ENCODE assay signal across 25 cellular contexts in genomic region chr17:44134752-44135568, GRCh38. TPM values are rescaled to one million over a fixed set of nuclear protein-coding genes. Genes with fewer than 3 reads are reported as not detected.
DNase-seq lines count a peak whose midpoint lies in the region; ATAC-seq and TF ChIP-seq lines count a peak whose summit lies in the region.
"Had no signal": no experiment of that assay in that cellular context is flagged by ENCODE, and none has a peak within 500 bp of the region (broad histone marks: within the 10 kb centered on the region; RNA-seq: fewer than 3 reads in every experiment).

No MANE protein-coding gene starts in this region.

- peak overlapping the region; percentile 50; the same call in 1 of the 3 replicates for H2BK15ac ChIP-seq in IMR-90 (ENCODE audit: low read depth, low read length)

- no peaks in the 10 kb centered on the region for H3K36me3 Mint-ChIP-seq in WTC11
- H3K36me3 Mint-ChIP-seq in neural progenitor cell = no peaks in the 10 kb centered on the region
- H3K36me3 Mint-ChIP-seq in naive thymus-derived CD8-positive, alpha-beta T cell = no peaks in the 10 kb centered on the region
- H3K36me3 Mint-ChIP-seq: CD4-positive, alpha-beta memory T cell; T-cell had no signal

- no peak overlapping the region for H3K18ac ChIP-seq in IMR-90 (ENCODE audit: low read depth, low read length)

- H3K27ac Mint-ChIP-seq in WTC11 = no peak overlapping the region
- no peak overlapping the region for H3K27ac Mint-ChIP-seq in neural progenitor cell
- H3K27ac Mint-ChIP-seq in naive thymus-derived CD8-positive, alpha-beta T cell = no peak overlapping the region
- H3K27ac Mint-ChIP-seq: CD4-positive, alpha-beta memory T cell; T-cell had no signal

- H3K4me2 ChIP-seq in IMR-90 (ENCODE audit: low read depth, low read length) (no peak overlapping the region), neural progenitor cell (no peak overlapping the region)

- H3K27me3 Mint-ChIP-seq in WTC11 (ENCODE audit: low read depth) = no peaks in the 10 kb centered on the region; the same call in 1 of the 2 replicates
- H3K27me3 Mint-ChIP-seq in neural progenitor cell (ENCODE audit: insufficient read depth, low read depth) = peaks cover 8% of the 10 kb centered on the region
- peaks cover 0 to 15% (median 5%) of the 10 kb centered on the region in 5 donors for H3K27me3 Mint-ChIP-seq in naive thymus-derived CD8-positive, alpha-beta T cell

- H3K4me3 ChIP-seq in IMR-90 (ENCODE audit: insufficient read depth, low read depth, low read length) (no peak overlapping the region), neural progenitor cell (no peak overlapping the region)
- H3K4me3 ChIP-seq: MG63, SJCRH30 had no signal

- POLR2A ChIA-PET in IMR-90 (lab: Charles Lee; ENCODE audit: unreplicated experiment) = no interaction called here
- POLR2A ChIA-PET in WTC11 (lab: Charles Lee) = no interaction called here
- POLR2A ChIA-PET in naive thymus-derived CD8-positive, alpha-beta T cell (lab: Charles Lee) = no interaction called here

- no peak overlapping the region for H3K56ac ChIP-seq in IMR-90 (ENCODE audit: extremely low read depth, insufficient read depth, low read length)

- no peak overlapping the region for H2BK120ac ChIP-seq in IMR-90 (ENCODE audit: low read depth, low read length)

- no peaks in the 10 kb centered on the region; a peak in 1 of 4 replicates for H3K79me1 ChIP-seq in IMR-90 (ENCODE audit: low read depth in 1 of 2, low read length in 2 of 2)

- peak overlapping the region; percentile 43; the same call in 1 of the 2 replicates for H2AK5ac ChIP-seq in IMR-90 (ENCODE audit: low read depth, low read length)

- H3K4me1 Mint-ChIP-seq in WTC11 (peaks cover 20% of the 10 kb centered on the region), neural progenitor cell (peaks cover 22% of the 10 kb centered on the region)
- H3K4me1 Mint-ChIP-seq in naive thymus-derived CD8-positive, alpha-beta T cell = peaks cover 0 to 5% (median 0%) of the 10 kb centered on the region in 4 donors

- in situ Hi-C loops in IMR-90 (cut with MboI; ENCODE audit: low sequenced_read_pairs) = no loop called here

- no peak overlapping the region for H3K4me3 Mint-ChIP-seq in WTC11
- H3K4me3 Mint-ChIP-seq in neural progenitor cell = peak overlapping the region; percentile 62
- no peak overlapping the region for H3K4me3 Mint-ChIP-seq in naive thymus-derived CD8-positive, alpha-beta T cell
- H3K4me3 Mint-ChIP-seq: T-cell had no signal

- H3K36me3 ChIP-seq in IMR-90 (ENCODE audit: control insufficient read depth, insufficient read depth, low read length) = no peaks in the 10 kb centered on the region
- no peaks in the 10 kb centered on the region for H3K36me3 ChIP-seq in neural progenitor cell
- H3K36me3 ChIP-seq: MG63, SJCRH30 had no signal

- H4K5ac ChIP-seq in IMR-90 (ENCODE audit: low read depth, low read length) = no peak overlapping the region

- H4K91ac ChIP-seq in IMR-90 (ENCODE audit: insufficient read depth, low read depth, low read length) = no peak overlapping the region

- peak overlapping the region; percentile 15 for H2AK9ac ChIP-seq in IMR-90 (replicated peaks; ENCODE audit: low read depth, low read length, poor library complexity)

- peaks cover 7% of the 10 kb centered on the region for H3F3A ChIP-seq in neural progenitor cell (ENCODE audit: low read depth)

- DNase-seq in IMR-90 (no peak), WTC11 (ENCODE audit: low spot score) (no peak), neural progenitor cell (ENCODE audit: low spot score) (no peak), A172 (ENCODE audit: low spot score) (no peak)
- no peak for DNase-seq in naive thymus-derived CD8-positive, alpha-beta T cell
- DNase-seq: C1 segment of cervical spinal cord; CD4-positive, alpha-beta memory T cell; COR-L47; DMS53; H7; KG1; MG63; NCI-H1417; NCI-H1694; NCI-H2029 treated with DMSO at 0.1 percent for 48 hours; NCI-H446 treated with DMSO at 0.1 percent for 48 hours; NCI-H526; NCI-H82; NK-92 treated with Interleukin-12 subunit alpha and Interleukin-12 subunit beta, amount 100 ng/mL, for 24 hours; PC-3; SJCRH30; T-cell had no signal

- TF ChIP-seq CTCF in IMR-90 (conservative IDR thresholded peaks at IDR 0.05; ENCODE audit: low read depth, low read length) (no peak), WTC11 (IDR thresholded peaks at IDR 0.05) (no peak), neural progenitor cell (IDR thresholded peaks at IDR 0.05) (no peak)

- CTCF ChIA-PET in IMR-90 (lab: Yijun Ruan, JAX) (no interaction called here), WTC11 (lab: Charles Lee) (interaction anchor here (1.2 to 1.7 kb wide), 4 partner anchors 11 to 27 kb away, joined by 3 to 7 read pairs (median 4); partner anchors contain the start of gene HDAC5)

- H3K4me1 ChIP-seq in IMR-90 (ENCODE audit: control insufficient read depth, insufficient read depth, low read length) (peaks cover 9% of the 10 kb centered on the region), neural progenitor cell (peaks cover 9% of the 10 kb centered on the region)

- H3K27me3 ChIP-seq in IMR-90 (ENCODE audit: control insufficient read depth, insufficient read depth, low read length) = no peaks in the 10 kb centered on the region
- no peaks in the 10 kb centered on the region for H3K27me3 ChIP-seq in neural progenitor cell
- H3K27me3 ChIP-seq: MG63, SJCRH30 had no signal

- H3K23ac ChIP-seq in IMR-90 (ENCODE audit: low read depth, low read length) = no peak overlapping the region

- no peak for TF ChIP-seq POLR2A in IMR-90 (IDR thresholded peaks at IDR 0.05; ENCODE audit: low read depth, low read length)

- H3K27ac ChIP-seq in IMR-90 (ENCODE audit: insufficient read depth, low read length) = no peak overlapping the region
- H3K27ac ChIP-seq in neural progenitor cell = no peak overlapping the region
- H3K27ac ChIP-seq: HL-60, SJCRH30 had no signal

- H3K9me3 Mint-ChIP-seq in WTC11 = no peaks in the 10 kb centered on the region
- no peaks in the 10 kb centered on the region for H3K9me3 Mint-ChIP-seq in neural progenitor cell
- no peaks in the 10 kb centered on the region for H3K9me3 Mint-ChIP-seq in naive thymus-derived CD8-positive, alpha-beta T cell
- H3K9me3 Mint-ChIP-seq: CD4-positive, alpha-beta memory T cell; T-cell had no signal

- H3K79me2 ChIP-seq in neural progenitor cell (ENCODE audit: low read depth) = no peaks in the 10 kb centered on the region

- no peak for TF ChIP-seq RAD21 in IMR-90 (IDR thresholded peaks at IDR 0.05; ENCODE audit: low read length)

- 92% methylated on average over 6 of the region's 9 CpGs; no CpG with 5 or more reads in 1 of the 2 experiments for WGBS in IMR-90 (ENCODE audit: extremely low coverage in 2 of 2, insufficient read length in 1 of 2), 2 experiments

- no peak overlapping the region; the same call in 1 of the 2 replicates for H3K4ac ChIP-seq in IMR-90 (ENCODE audit: low read depth, low read length)

- H4K8ac ChIP-seq in IMR-90 (ENCODE audit: low read depth in 2 of 2, low read length in 2 of 2) = no peak overlapping the region

- no peak for ATAC-seq in IMR-90 (ENCODE audit: low read depth)
- no peak for ATAC-seq in WTC11
- no peak for ATAC-seq in naive thymus-derived CD8-positive, alpha-beta T cell
- ATAC-seq: PC-3, T-cell had no signal

- H3K14ac ChIP-seq in IMR-90 (replicated peaks; ENCODE audit: low read depth, low read length) = no peak overlapping the region

- no peak overlapping the region for H2BK5ac ChIP-seq in IMR-90 (ENCODE audit: low read depth, low read length, poor library complexity, severe bottlenecking)

- peak overlapping the region; percentile 56 for H2AFZ ChIP-seq in IMR-90 (replicated peaks; ENCODE audit: low read length, poor library complexity)
- no peak overlapping the region for H2AFZ ChIP-seq in neural progenitor cell (replicated peaks)

- H3K9me3 ChIP-seq in IMR-90 (ENCODE audit: control insufficient read depth, insufficient read depth, low read length) (no peaks in the 10 kb centered on the region), neural progenitor cell (ENCODE audit: low read depth) (no peaks in the 10 kb centered on the region)
- H3K9me3 ChIP-seq: MG63, SJCRH30 had no signal

- H3K9me1 ChIP-seq in IMR-90 (ENCODE audit: insufficient read depth, low read length) = peaks cover 16% of the 10 kb centered on the region

- no peak overlapping the region for H2BK20ac ChIP-seq in IMR-90 (ENCODE audit: low read depth, low read length)

- dilution Hi-C loops in IMR-90 (cut with HindIII; ENCODE audit: low sequenced_read_pairs, unreplicated experiment) = no loop called here

- BruUV-seq in IMR-90 (replicated peaks; lab: Mats Ljungman, UMichigan) = no TSS peak

- intact Hi-C loops in IMR-90 (cut with micrococcal nuclease) = no loop called here

- no peak overlapping the region for H3K9ac ChIP-seq in IMR-90 (ENCODE audit: low read depth, low read length)
- H3K9ac ChIP-seq in neural progenitor cell = no peak overlapping the region

- H4K20me1 ChIP-seq in IMR-90 (ENCODE audit: insufficient read depth, low read length) (no peaks in the 10 kb centered on the region), neural progenitor cell (ENCODE audit: low read depth) (no peaks in the 10 kb centered on the region)

RNA-seq across cellular contexts. Expression of gene HROB, which starts 6.8 kb away (rescaled TPM):
- 2.8 and 3.2 TPM in 2 replicates for total RNA-seq in IMR-90 (2012; rRNA removed)
- 4.0 and 4.4 TPM in 2 replicates for polyA plus RNA-seq in IMR-90 (2012; rRNA removed)
- polyA plus RNA-seq in IMR-90 (2012; cell fraction: cytosol; rRNA removed) = 1.8 TPM in 2 replicates
- 6.9 and 8.0 TPM in 2 replicates for polyA plus RNA-seq in IMR-90 (2012; cell fraction: nucleus; rRNA removed; ENCODE audit: low replicate concordance)
- 22.4 to 23.9 TPM (median 23.7 TPM) in 3 replicates for total RNA-seq in WTC11 (2021)
- total RNA-seq in neural progenitor cell (ENCODE audit: low replicate concordance) = 6.5 and 11.0 TPM in 2 replicates
- 4.9 and 7.7 TPM in 2 replicates for total RNA-seq in A172 (2014; rRNA removed; shearing (Covaris generic))
- 1 to 10 TPM in 1 of 2 experiments, under 1 TPM in 1; 0.88 to 1.2 TPM for total RNA-seq in naive thymus-derived CD8-positive, alpha-beta T cell
- under 1 TPM in 2 of 3 donors, not detected in 1; 0.08 to 0.24 TPM for polyA plus RNA-seq in naive thymus-derived CD8-positive, alpha-beta T cell

RNA-seq across cellular contexts. Expression of gene HDAC5, which starts 11.5 kb away (rescaled TPM):
- total RNA-seq in IMR-90 (2012; rRNA removed) (61.3 and 71.4 TPM in 2 replicates), WTC11 (2021) (54.0 to 61.6 TPM (median 59.0 TPM) in 3 replicates), neural progenitor cell (ENCODE audit: low replicate concordance) (23.6 and 71.0 TPM in 2 replicates)
- polyA plus RNA-seq in IMR-90 (2012; rRNA removed) = 47.0 and 50.0 TPM in 2 replicates
- 21.2 and 58.0 TPM in 2 replicates for polyA plus RNA-seq in IMR-90 (2012; cell fraction: cytosol; rRNA removed)
- 87.7 and 169 TPM in 2 replicates for polyA plus RNA-seq in IMR-90 (2012; cell fraction: nucleus; rRNA removed; ENCODE audit: low replicate concordance)
- 33.8 and 41.0 TPM in 2 replicates for total RNA-seq in A172 (2014; rRNA removed; shearing (Covaris generic))
- 10 to 100 TPM; 71.1 to 73.8 TPM for total RNA-seq in naive thymus-derived CD8-positive, alpha-beta T cell
- polyA plus RNA-seq in naive thymus-derived CD8-positive, alpha-beta T cell = 10 to 100 TPM; 25.3 to 41.8 (median 27.2) TPM

RNA-seq across cellular contexts. Expression of gene ASB16, which starts 35.5 kb away (rescaled TPM):
- not detected in 2 replicates for total RNA-seq in IMR-90 (2012; rRNA removed)
- 0.05 and 0.06 TPM in 2 replicates for polyA plus RNA-seq in IMR-90 (2012; rRNA removed)
- 0.04 and 0.13 TPM in 2 replicates for polyA plus RNA-seq in IMR-90 (2012; cell fraction: cytosol; rRNA removed)
- polyA plus RNA-seq in IMR-90 (2012; cell fraction: nucleus; rRNA removed; ENCODE audit: low replicate concordance) = 0.15 and 0.34 TPM in 2 replicates
- total RNA-seq in WTC11 (2021) = 0.11 to 0.23 TPM (median 0.14 TPM) in 3 replicates
- total RNA-seq in neural progenitor cell (ENCODE audit: low replicate concordance) = not detected in 2 replicates
- total RNA-seq in A172 (2014; rRNA removed; shearing (Covaris generic)) = 0.29 TPM in 1 of 2 replicates, not detected in the other
- not detected for total RNA-seq in naive thymus-derived CD8-positive, alpha-beta T cell
- polyA plus RNA-seq in naive thymus-derived CD8-positive, alpha-beta T cell = under 1 TPM in 1 of 3 donors, not detected in 2; 0.09 TPM
- total RNA-seq: CD4-positive, alpha-beta memory T cell; Daoy; G401; SJCRH30 had no signal

RNA-seq across cellular contexts. Expression of gene TMUB2, which starts 51.8 kb away (rescaled TPM):
- 16.5 and 17.8 TPM in 2 replicates for total RNA-seq in IMR-90 (2012; rRNA removed)
- 42.5 and 43.6 TPM in 2 replicates for polyA plus RNA-seq in IMR-90 (2012; rRNA removed)
- polyA plus RNA-seq in IMR-90 (2012; cell fraction: cytosol; rRNA removed) = 20.7 and 37.7 TPM in 2 replicates
- polyA plus RNA-seq in IMR-90 (2012; cell fraction: nucleus; rRNA removed; ENCODE audit: low replicate concordance) = 191 and 195 TPM in 2 replicates
- total RNA-seq in WTC11 (2021) = 21.9 to 26.9 TPM (median 25.3 TPM) in 3 replicates
- total RNA-seq in neural progenitor cell (ENCODE audit: low replicate concordance) = 16.6 and 26.3 TPM in 2 replicates
- 32.9 and 33.7 TPM in 2 replicates for total RNA-seq in A172 (2014; rRNA removed; shearing (Covaris generic))
- total RNA-seq in naive thymus-derived CD8-positive, alpha-beta T cell = 10 to 100 TPM; 45.8 to 50.5 TPM
- polyA plus RNA-seq in naive thymus-derived CD8-positive, alpha-beta T cell = 10 to 100 TPM; 22.1 to 30.2 (median 25.5) TPM
